21 cellular contexts compared by ENCODE assay signal in the genomic region with DNA sequence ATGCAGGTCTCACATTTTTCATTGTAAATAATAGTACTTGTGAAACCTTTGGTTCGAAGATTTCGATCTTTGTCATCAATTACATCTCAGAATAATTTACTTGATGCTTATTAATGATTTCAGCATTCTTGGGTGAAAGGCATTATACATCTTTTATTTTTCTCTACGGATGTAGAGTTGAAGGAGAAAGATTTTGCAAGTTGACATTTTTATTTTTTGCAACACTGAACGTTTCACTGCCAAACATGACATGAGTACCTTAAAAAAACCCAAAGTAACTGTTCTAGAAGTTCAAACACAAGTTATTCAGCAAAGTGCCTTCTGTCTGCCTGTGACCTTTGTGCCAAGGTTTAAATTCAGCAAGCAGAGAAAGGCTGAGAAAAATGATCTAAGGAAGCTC.
"Had no signal": no experiment of that assay in that cellular context is flagged by ENCODE, and none has a peak within 500 bp of the region (broad histone marks: within the 10 kb centered on the region; RNA-seq: fewer than 3 reads in every experiment).

No MANE protein-coding gene starts in this region.

- H3K4me3 ChIP-seq: mucosa of descending colon had no signal

- H3K9me3 Mint-ChIP-seq: central memory CD8-positive, alpha-beta T cell had no signal

- DNase-seq: activated CD4-positive, alpha-beta T cell treated with anti-CD3 and anti-CD28 coated beads, Interleukin-2, amount 10 ng/mL, durations not matched to agents 24 days and 14 days; activated CD8-positive, alpha-beta memory T cell treated with anti-CD3 and anti-CD28 coated beads, Interleukin-2, amount 50 U/mL, for 48 hours; activated gamma-delta T cell treated with Interleukin-2 at 50 U/mL for 16 hours; activated naive CD8-positive, alpha-beta T cell treated with anti-CD3 and anti-CD28 coated beads for 36 hours; activated T-cell treated with anti-CD3 and anti-CD28 coated beads, Interleukin-2, amount 50 U/mL, for 72 hours; anterior cingulate cortex; brain microvascular endothelial cell; cortex of kidney; effector CD8-positive, alpha-beta T cell; foreskin melanocyte; mucosa of descending colon; naive thymus-derived CD8-positive, alpha-beta T cell; occipital lobe; stimulated activated naive CD8-positive, alpha-beta T cell treated with anti-CD3 and anti-CD28 coated beads, Interleukin-15, amount 100 ng/mL, for 72 hours; T-helper 2 cell had no signal

- H3K4me1 Mint-ChIP-seq: central memory CD8-positive, alpha-beta T cell had no signal

- H3K27ac ChIP-seq: brain microvascular endothelial cell had no signal

- H3K9me3 ChIP-seq: mucosa of descending colon had no signal

- FAIRE-seq: keratinocyte had no signal

- H3K36me3 ChIP-seq: brain microvascular endothelial cell had no signal

- H3K4me3 Mint-ChIP-seq: activated CD4-positive, alpha-beta T cell treated with anti-CD3 and anti-CD28 coated beads, Interleukin-2, amount 10 ng/mL, durations not matched to agents 24 days and 14 days; activated naive CD8-positive, alpha-beta T cell treated with anti-CD3 and anti-CD28 coated beads for 36 hours; activated T-cell treated with anti-CD3 and anti-CD28 coated beads, Interleukin-2, amount 50 U/mL, for 72 hours; central memory CD8-positive, alpha-beta T cell; naive thymus-derived CD8-positive, alpha-beta T cell; stimulated activated naive CD8-positive, alpha-beta T cell treated with anti-CD3 and anti-CD28 coated beads, Interleukin-15, amount 100 ng/mL, for 72 hours; type B pancreatic cell had no signal

- H3K27ac Mint-ChIP-seq: activated CD4-positive, alpha-beta T cell treated with anti-CD3 and anti-CD28 coated beads, Interleukin-2, amount 10 ng/mL, durations not matched to agents 24 days and 14 days; activated naive CD8-positive, alpha-beta T cell treated with anti-CD3 and anti-CD28 coated beads for 36 hours; activated T-cell treated with anti-CD3 and anti-CD28 coated beads, Interleukin-2, amount 50 U/mL, for 72 hours; progenitor cell of endocrine pancreas; stimulated activated naive CD8-positive, alpha-beta T cell treated with anti-CD3 and anti-CD28 coated beads, Interleukin-15, amount 100 ng/mL, for 72 hours; type B pancreatic cell had no signal

- ATAC-seq: activated T-cell treated with anti-CD3 and anti-CD28 coated beads, Interleukin-2, amount 50 U/mL, for 72 hours; left lobe of liver; mucosa of descending colon; naive thymus-derived CD8-positive, alpha-beta T cell; sciatic nerve; stimulated activated naive CD8-positive, alpha-beta T cell treated with anti-CD3 and anti-CD28 coated beads, Interleukin-15, amount 100 ng/mL, for 72 hours had no signal

- H3K27me3 ChIP-seq: brain microvascular endothelial cell had no signal
